10 cellular contexts compared by ENCODE assay signal in the genomic region with DNA sequence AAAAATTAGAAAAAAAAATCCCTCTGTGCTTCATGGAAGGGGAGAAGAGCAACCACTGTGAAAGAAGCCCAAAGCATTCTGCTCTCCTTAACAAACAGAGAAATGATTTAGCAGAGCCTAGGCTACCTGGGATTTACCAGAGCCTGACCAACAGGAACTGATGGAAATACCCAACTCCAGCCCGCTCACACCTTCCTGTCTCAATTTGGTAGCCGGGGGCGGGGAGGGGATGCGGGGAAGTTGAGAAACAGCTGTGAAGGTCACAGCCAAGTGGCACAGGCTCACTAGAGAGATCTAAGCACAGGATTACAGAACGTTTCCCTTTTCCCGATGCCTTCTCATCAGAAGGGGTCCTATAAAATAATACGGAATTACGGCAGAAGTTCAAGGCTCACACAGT. TPM values are rescaled to one million over a fixed set of nuclear protein-coding genes. Genes with fewer than 3 reads are reported as not detected.
A peak's percentile ranks its signal among the peaks of the same experiment; 100 is the strongest.
DNase-seq lines count a peak whose midpoint lies in the region; ATAC-seq lines count a peak whose summit lies in the region.
"Had no signal": no experiment of that assay in that cellular context is flagged by ENCODE, and none has a peak within 500 bp of the region (broad histone marks: within the 10 kb centered on the region; RNA-seq: fewer than 3 reads in every experiment).

No MANE protein-coding gene starts in this region.

- H3K27ac ChIP-seq in trophoblast cell (ENCODE audit: low read depth, low read length) (no peak overlapping the region), GM23248 (no peak overlapping the region)
- H3K27ac ChIP-seq: KMS-11 had no signal

- H3K18ac ChIP-seq in trophoblast cell (ENCODE audit: low read length): no peak overlapping the region

- H2AK5ac ChIP-seq in trophoblast cell (ENCODE audit: low read length): no peak overlapping the region

- peaks cover 1% of the 10 kb centered on the region for H3K79me2 ChIP-seq in trophoblast cell (ENCODE audit: control insufficient read depth, insufficient read depth, low read length, poor library complexity)
- H3K79me2 ChIP-seq in GM23248 (ENCODE audit: insufficient read depth): peaks cover 100% of the 10 kb centered on the region

- no peaks in the 10 kb centered on the region for H3K36me3 ChIP-seq in trophoblast cell (ENCODE audit: control insufficient read depth in 1 of 2, insufficient read depth in 2 of 2, low read length in 2 of 2)
- H3K36me3 ChIP-seq in GM23248 (ENCODE audit: low read depth): no peaks in the 10 kb centered on the region

- peak; percentile 58 for DNase-seq in activated CD4-positive, alpha-beta T cell treated with anti-CD3 and anti-CD28 coated beads, Interleukin-2, amount 10 ng/mL, durations not matched to agents 24 days and 14 days
- no peak for DNase-seq in activated CD4-positive, alpha-beta T cell treated with anti-CD3 and anti-CD28 coated beads for 4 hours
- DNase-seq in trophoblast cell (peak; percentile 44 to 76), AG08395 (ENCODE audit: low spot score) (no peak), GM23248 (no peak)
- no peak for DNase-seq in effector memory CD8-positive, alpha-beta T cell
- DNase-seq: activated CD4-positive, alpha-beta T cell treated with anti-CD3 and anti-CD28 coated beads, Interleukin-2, amount 50 U/mL, for 4 hours had no signal

- H3K4me3 Mint-ChIP-seq in activated CD4-positive, alpha-beta T cell treated with anti-CD3 and anti-CD28 coated beads, Interleukin-2, amount 10 ng/mL, durations not matched to agents 24 days and 14 days: no peak overlapping the region
- no peak overlapping the region for H3K4me3 Mint-ChIP-seq in effector memory CD8-positive, alpha-beta T cell

- H3K27me3 Mint-ChIP-seq in activated CD4-positive, alpha-beta T cell treated with anti-CD3 and anti-CD28 coated beads, Interleukin-2, amount 10 ng/mL, durations not matched to agents 24 days and 14 days: no peaks in the 10 kb centered on the region
- H3K27me3 Mint-ChIP-seq in effector memory CD8-positive, alpha-beta T cell: no peaks in the 10 kb centered on the region

- no peaks in the 10 kb centered on the region for H3F3A ChIP-seq in GM23248 (ENCODE audit: insufficient read depth)

- H3K36me3 Mint-ChIP-seq in activated CD4-positive, alpha-beta T cell treated with anti-CD3 and anti-CD28 coated beads, Interleukin-2, amount 10 ng/mL, durations not matched to agents 24 days and 14 days (ENCODE audit: low read depth): peaks cover 20% of the 10 kb centered on the region
- peaks cover 5% of the 10 kb centered on the region for H3K36me3 Mint-ChIP-seq in effector memory CD8-positive, alpha-beta T cell (ENCODE audit: insufficient read depth)

- no peaks in the 10 kb centered on the region for H3K9me2 ChIP-seq in GM23248 (ENCODE audit: insufficient read depth)

- no peak overlapping the region for H2BK5ac ChIP-seq in trophoblast cell (ENCODE audit: low read depth, low read length, poor library complexity)

- H2BK12ac ChIP-seq in trophoblast cell (ENCODE audit: low read length): no peak overlapping the region

- ATAC-seq in GM21619 (IDR thresholded peaks at IDR 0.05; ENCODE audit: unreplicated experiment): peak; percentile 82
- peak; percentile 81 for ATAC-seq in HG03378 (IDR thresholded peaks at IDR 0.05; ENCODE audit: unreplicated experiment)
- ATAC-seq in effector memory CD8-positive, alpha-beta T cell (replicated peaks): no peak

- no CpG with 5 or more reads among the region's 8 CpGs for WGBS in trophoblast cell (ENCODE audit: extremely low coverage, insufficient coverage, insufficient read length)
- 47 to 51% methylated on average over 8 of the region's 8 CpGs for WGBS in GM23248 (ENCODE audit: low coverage in 1 of 2, low lambda C conversion rate in 2 of 2, missing lambda C conversion rate in 2 of 2), 2 experiments

- H3K9ac ChIP-seq in trophoblast cell (ENCODE audit: low read length) (no peak overlapping the region), GM23248 (no peak overlapping the region)
- H3K9ac ChIP-seq: KMS-11 had no signal

- no peak overlapping the region for H3K4ac ChIP-seq in trophoblast cell (ENCODE audit: low read depth, low read length)

- H2AFZ ChIP-seq in trophoblast cell (ENCODE audit: insufficient read depth, low read length, poor library complexity) (no peak overlapping the region), GM23248 (no peak overlapping the region)

- intact Hi-C loops in activated CD4-positive, alpha-beta T cell treated with anti-CD3 and anti-CD28 coated beads, Interleukin-2, amount 10 ng/mL, durations not matched to agents 24 days and 14 days (cut with micrococcal nuclease): no loop called here

- H3K9me3 ChIP-seq in trophoblast cell (ENCODE audit: insufficient read depth, low read depth, low read length) (no peaks in the 10 kb centered on the region), GM23248 (ENCODE audit: low read depth) (no peaks in the 10 kb centered on the region)

- H3K27me3 ChIP-seq in trophoblast cell (ENCODE audit: insufficient read depth, low read length): no peaks in the 10 kb centered on the region
- H3K27me3 ChIP-seq in GM23248 (replicated peaks; ENCODE audit: insufficient read depth): no peaks in the 10 kb centered on the region

- peaks cover 31% of the 10 kb centered on the region for H3K4me1 Mint-ChIP-seq in activated CD4-positive, alpha-beta T cell treated with anti-CD3 and anti-CD28 coated beads, Interleukin-2, amount 10 ng/mL, durations not matched to agents 24 days and 14 days
- H3K4me1 Mint-ChIP-seq in effector memory CD8-positive, alpha-beta T cell (ENCODE audit: low read depth in 2 of 2): peaks cover 33 to 60% of the 10 kb centered on the region in 2 donors

- peaks cover 15% of the 10 kb centered on the region for H3K9me3 Mint-ChIP-seq in activated CD4-positive, alpha-beta T cell treated with anti-CD3 and anti-CD28 coated beads, Interleukin-2, amount 10 ng/mL, durations not matched to agents 24 days and 14 days
- no peaks in the 10 kb centered on the region for H3K9me3 Mint-ChIP-seq in effector memory CD8-positive, alpha-beta T cell

- H2BK120ac ChIP-seq in trophoblast cell (ENCODE audit: insufficient read depth, low read length, poor library complexity): no peak overlapping the region

- peaks cover 0 to 4% of the 10 kb centered on the region in 2 experiments for H3K4me1 ChIP-seq in trophoblast cell (ENCODE audit: control insufficient read depth in 1 of 2, insufficient read depth in 2 of 2, low read length in 2 of 2)
- H3K4me1 ChIP-seq in GM23248 (ENCODE audit: insufficient read depth): 0 out of 2 replicates have a peak, but pooled peaks cover 6% of the 10 kb centered on the region

- H3K79me1 ChIP-seq in trophoblast cell (ENCODE audit: low read length): no peaks in the 10 kb centered on the region

- no peak overlapping the region for H3K14ac ChIP-seq in trophoblast cell (ENCODE audit: low read length)

- H4K20me1 ChIP-seq in GM23248 (ENCODE audit: insufficient read depth): peaks cover 15% of the 10 kb centered on the region; the same call in 1 of the 2 replicates

- no peak overlapping the region for H3K27ac Mint-ChIP-seq in activated CD4-positive, alpha-beta T cell treated with anti-CD3 and anti-CD28 coated beads, Interleukin-2, amount 10 ng/mL, durations not matched to agents 24 days and 14 days
- H3K27ac Mint-ChIP-seq in effector memory CD8-positive, alpha-beta T cell: peak overlapping the region in 1 of 2 donors; percentile 46

- no peak overlapping the region for H4K91ac ChIP-seq in trophoblast cell (ENCODE audit: low read depth, low read length)

- no peak overlapping the region for H4K12ac ChIP-seq in trophoblast cell (ENCODE audit: low read depth, low read length)

- in situ Hi-C loops in GM23248 (cut with MboI): loop anchor here (25.0 kb wide), 1 partner anchor 912 kb away; no protein-coding TSS in a partner anchor

- H3K4me3 ChIP-seq in trophoblast cell (ENCODE audit: low read depth, low read length): no peak overlapping the region
- H3K4me3 ChIP-seq in GM23248: no peak overlapping the region

- no peak overlapping the region for H3K23ac ChIP-seq in trophoblast cell (ENCODE audit: low read length)

- H3K4me2 ChIP-seq in trophoblast cell (ENCODE audit: low read length) (no peak overlapping the region), GM23248 (ENCODE audit: unreplicated experiment) (no peak overlapping the region)
- H3K4me2 ChIP-seq: KMS-11 had no signal

- no peak overlapping the region for H4K8ac ChIP-seq in trophoblast cell (ENCODE audit: low read depth, low read length)

RNA-seq across cellular contexts. Expression of gene RSU1, which starts 17.6 kb away (rescaled TPM):
- 44.5 and 47.4 TPM in 2 replicates for total RNA-seq in activated CD4-positive, alpha-beta T cell treated with anti-CD3 and anti-CD28 coated beads, Interleukin-2, amount 10 ng/mL, durations not matched to agents 24 days and 14 days
- polyA plus RNA-seq in trophoblast cell (2013): 98.7 and 101 TPM in 2 replicates
- total RNA-seq in GM23248 (2014; rRNA removed; shearing (Covaris generic)): 104 and 109 TPM in 2 replicates
- polyA plus RNA-seq in GM23248 (2016; fragmentation: Nextera tagmentation; extraction: Ambion mirVana): 236 and 252 TPM in 2 replicates

Comparison
In these comparisons a context has a peak if more than half of its experiments do, and no peak if none do; other contexts are left out.
1. DNase-seq: peak in activated CD4-positive, alpha-beta T cell treated with anti-CD3 and anti-CD28 coated beads, Interleukin-2, amount 10 ng/mL, durations not matched to agents 24 days and 14 days (single experiment) and trophoblast cell (2 of 2); none in activated CD4-positive, alpha-beta T cell treated with anti-CD3 and anti-CD28 coated beads for 4 hours (0 of 2), AG08395 (single experiment), effector memory CD8-positive, alpha-beta T cell (0 of 3) and GM23248 (single experiment).